20 cellular contexts compared by ENCODE assay signal in the genomic region with DNA sequence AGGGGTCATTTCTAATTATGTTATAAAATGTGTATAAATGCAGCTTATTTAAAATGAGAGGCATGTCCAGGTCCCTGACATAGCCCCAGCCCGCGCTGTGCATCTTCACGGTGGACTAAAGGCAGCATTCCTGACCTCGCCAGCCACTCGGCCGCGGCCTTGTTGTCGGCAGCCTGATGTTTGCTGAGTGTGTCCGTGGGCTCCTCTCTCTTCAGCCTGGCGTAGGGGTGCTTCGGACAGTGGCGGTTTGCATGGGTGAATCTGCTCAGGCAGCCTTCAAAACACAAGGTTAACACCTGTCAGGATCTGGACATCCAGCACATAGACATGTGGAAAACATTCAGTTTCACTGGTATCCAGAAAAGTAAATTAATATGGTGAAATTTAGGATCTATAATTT. TPM values are rescaled to one million over a fixed set of nuclear protein-coding genes. Genes with fewer than 3 reads are reported as not detected.
DNase-seq lines count a peak whose midpoint lies in the region; FAIRE-seq and TF ChIP-seq lines count a peak whose summit lies in the region.
"Had no signal": no experiment of that assay in that cellular context is flagged by ENCODE, and none has a peak within 500 bp of the region (broad histone marks: within the 10 kb centered on the region; RNA-seq: fewer than 3 reads in every experiment).

No MANE protein-coding gene starts in this region.

- DNase-seq in H9 (no peak), Peyer's patch (no peak), hepatocyte (ENCODE audit: low spot score) (no peak), small intestine (no peak), NCI-H82 (lab: John Stamatoyannopoulos, UW) (no peak), SJCRH30 (no peak), NOMO-1 treated with DMSO at 0.1 percent for 48 hours (lab: John Stamatoyannopoulos, UW; ENCODE audit: unreplicated experiment) (no peak)
- DNase-seq: ACHN; C1 segment of cervical spinal cord; DMS79 treated with DMSO at 0.1 percent for 48 hours; HFFc6; NCI-H1092 treated with DMSO at 0.1 percent for 48 hours; NCI-H146; NCI-H2029 treated with DMSO at 0.1 percent for 48 hours; NCI-H446 treated with DMSO at 0.1 percent for 48 hours; NCI-H69; NK-92 treated with Interleukin-12 subunit alpha and Interleukin-12 subunit beta, amount 100 ng/mL, for 24 hours; Right ventricle myocardium superior; SK-N-SH had no signal

- no peak for TF ChIP-seq POLR2A in Peyer's patch (IDR thresholded peaks at IDR 0.05)

- no peak overlapping the region for H3K56ac ChIP-seq in H9 (ENCODE audit: insufficient read length, low read depth, low read length)

- WGBS in H9 (ENCODE audit: extremely low coverage, insufficient read length, low lambda C conversion rate), result no CpG with 5 or more reads among the region's 12 CpGs
- WGBS in hepatocyte (ENCODE audit: low lambda C conversion rate, missing lambda C conversion rate), result 97% methylated on average over 12 of the region's 12 CpGs
- 95 to 96% (median 95%) methylated on average over 12 of the region's 12 CpGs for WGBS in small intestine, 3 donors

- H4K5ac ChIP-seq in H9 (ENCODE audit: insufficient read length, low read depth, low read length), result no peak overlapping the region

- H3T11ph ChIP-seq in H9 (ENCODE audit: low read length), result no peak overlapping the region

- H3K9me2 ChIP-seq in hepatocyte (replicated peaks; ENCODE audit: insufficient read depth), result no peaks in the 10 kb centered on the region
- H3K9me2 ChIP-seq: SK-N-SH had no signal

- H3K23me2 ChIP-seq in H9 (ENCODE audit: insufficient read length, low read depth, low read length, poor library complexity, severe bottlenecking), result peaks cover 6% of the 10 kb centered on the region

- H3K4me1 ChIP-seq in H9 (ENCODE audit: insufficient read depth, low read length) (peaks cover 6% of the 10 kb centered on the region), Peyer's patch (peaks cover 0 to 5% (median 0%) of the 10 kb centered on the region in 4 donors), hepatocyte (ENCODE audit: insufficient read depth) (peaks cover 7% of the 10 kb centered on the region), small intestine (ENCODE audit: control insufficient read depth in 2 of 2, insufficient read depth in 1 of 2, low read depth in 1 of 2, low read length in 1 of 2) (peaks cover 0 to 3% of the 10 kb centered on the region in 2 donors), SJCRH30 (no peaks in the 10 kb centered on the region)

- H2AK5ac ChIP-seq in H9 (ENCODE audit: insufficient read length, low read length), result no peak overlapping the region

- no peak overlapping the region for H3K14ac ChIP-seq in H9 (ENCODE audit: insufficient read depth, low read length)

- no peaks in the 10 kb centered on the region for H3K27me3 ChIP-seq in H9 (ENCODE audit: insufficient read depth, low read length)
- no peaks in the 10 kb centered on the region for H3K27me3 ChIP-seq in Peyer's patch
- no peaks in the 10 kb centered on the region for H3K27me3 ChIP-seq in hepatocyte
- H3K27me3 ChIP-seq in small intestine (ENCODE audit: control insufficient read depth in 2 of 2, insufficient read depth in 2 of 2, low read length in 2 of 2), result no peaks in the 10 kb centered on the region
- no peaks in the 10 kb centered on the region for H3K27me3 ChIP-seq in SJCRH30

- H3K4me3 Mint-ChIP-seq in H9, result no peak overlapping the region
- H3K4me3 Mint-ChIP-seq: HFFc6 had no signal

- H2AFZ ChIP-seq in H9 (ENCODE audit: low read length) (no peak overlapping the region), hepatocyte (no peak overlapping the region)

- H3K4me1 Mint-ChIP-seq in H9, result peaks cover 13 to 23% of the 10 kb centered on the region in 2 experiments

- no peak for FAIRE-seq in small intestine (lab: Jason Lieb, UNC)
- FAIRE-seq: H54 had no signal

- no peak overlapping the region for H4K91ac ChIP-seq in H9 (ENCODE audit: insufficient read length, low read depth, low read length)

- no peak overlapping the region for H3K27ac ChIP-seq in H9 (ENCODE audit: insufficient read length, low read depth, low read length)
- H3K27ac ChIP-seq in Peyer's patch, result peak overlapping the region in 3 of 4 donors; percentile 60 to 81 (median 78)
- peak overlapping the region; percentile 96 for H3K27ac ChIP-seq in hepatocyte
- peak overlapping the region; percentile 18 to 60 for H3K27ac ChIP-seq in small intestine (ENCODE audit: low read depth in 1 of 2, low read length in 1 of 2)
- no peak overlapping the region for H3K27ac ChIP-seq in SJCRH30

- no peak overlapping the region for H3K18ac ChIP-seq in H9 (ENCODE audit: insufficient read length, low read depth, low read length)

- H3K9me3 ChIP-seq in H9 (ENCODE audit: control insufficient read depth, low read depth, low read length) (no peaks in the 10 kb centered on the region), Peyer's patch (no peaks in the 10 kb centered on the region), hepatocyte (ENCODE audit: low read depth) (no peaks in the 10 kb centered on the region), small intestine (ENCODE audit: control insufficient read depth, low read depth) (no peaks in the 10 kb centered on the region), SJCRH30 (replicated peaks) (no peaks in the 10 kb centered on the region)
- H3K9me3 ChIP-seq: SK-N-SH had no signal

- no peak overlapping the region for H2BK120ac ChIP-seq in H9 (ENCODE audit: low read depth, low read length, poor library complexity, severe bottlenecking)

- no peak overlapping the region for H3K4ac ChIP-seq in H9 (ENCODE audit: low read depth, low read length)

- no peaks in the 10 kb centered on the region for H3K9me3 Mint-ChIP-seq in H9
- H3K9me3 Mint-ChIP-seq: HFFc6 had no signal

- H3K27ac Mint-ChIP-seq in H9, result peak overlapping the region in 1 of 3 experiments; percentile 8; a peak in 2 of 7 replicates
- H3K27ac Mint-ChIP-seq: HFFc6 had no signal

- no peak overlapping the region for H3K9ac ChIP-seq in H9 (ENCODE audit: extremely low read depth, insufficient read length, low read length)

- peak overlapping the region; percentile 33 for H2BK20ac ChIP-seq in H9 (ENCODE audit: low read depth, low read length, poor library complexity, severe bottlenecking)

- no peak overlapping the region for H2BK5ac ChIP-seq in H9 (ENCODE audit: insufficient read length, low read length)

- no peaks in the 10 kb centered on the region for H3K27me3 Mint-ChIP-seq in H9 (ENCODE audit: low read depth)

- H3K79me2 ChIP-seq in H9 (ENCODE audit: insufficient read depth, low read length) (no peaks in the 10 kb centered on the region), hepatocyte (no peaks in the 10 kb centered on the region)

- H3K23ac ChIP-seq in H9 (ENCODE audit: insufficient read length, low read depth, low read length), result no peak overlapping the region

- no peak overlapping the region for H2BK15ac ChIP-seq in H9 (ENCODE audit: low read depth, low read length)

- no peak overlapping the region for H4K8ac ChIP-seq in H9 (replicated peaks; ENCODE audit: insufficient read length, low read depth, low read length)

- no peak overlapping the region for H3K4me3 ChIP-seq in Peyer's patch
- no peak overlapping the region for H3K4me3 ChIP-seq in hepatocyte
- no peak overlapping the region for H3K4me3 ChIP-seq in small intestine (ENCODE audit: low read depth in 1 of 2, low read length in 2 of 2)
- H3K4me3 ChIP-seq in SJCRH30, result no peak overlapping the region

- H3K36me3 ChIP-seq in Peyer's patch (no peaks in the 10 kb centered on the region), hepatocyte (replicated peaks; ENCODE audit: insufficient read depth, low read depth) (no peaks in the 10 kb centered on the region), small intestine (ENCODE audit: control insufficient read depth in 2 of 2, insufficient read depth in 2 of 2, low read length in 2 of 2) (peaks cover 2% of the 10 kb centered on the region in 2 donors), SJCRH30 (peaks cover 67% of the 10 kb centered on the region)

- H3K4me2 ChIP-seq in H9 (ENCODE audit: insufficient read depth, insufficient read length, low read length), result no peak overlapping the region
- no peak overlapping the region for H3K4me2 ChIP-seq in hepatocyte
- H3K4me2 ChIP-seq: SK-N-SH had no signal

- H4K20me1 ChIP-seq in H9 (ENCODE audit: control insufficient read depth, insufficient read depth, insufficient read length) (no peaks in the 10 kb centered on the region), hepatocyte (ENCODE audit: insufficient read depth, poor library complexity, severe bottlenecking) (no peaks in the 10 kb centered on the region)

- peaks cover 21 to 57% (median 50%) of the 10 kb centered on the region in 3 experiments for H3K36me3 Mint-ChIP-seq in H9 (ENCODE audit: insufficient read depth in 1 of 3, low read depth in 3 of 3)

- no peaks in the 10 kb centered on the region for H3K79me1 ChIP-seq in H9 (ENCODE audit: insufficient read depth, low read depth, low read length, poor library complexity, severe bottlenecking)

- H2BK12ac ChIP-seq in H9 (ENCODE audit: insufficient read length, low read depth, low read length), result no peak overlapping the region

- no peak for TF ChIP-seq CTCF in H9 (conservative IDR thresholded peaks at IDR 0.05)
- TF ChIP-seq CTCF in Peyer's patch (IDR thresholded peaks at IDR 0.05), result no peak
- no peak for TF ChIP-seq CTCF in hepatocyte (IDR thresholded peaks at IDR 0.05; ENCODE audit: poor library complexity)

RNA-seq across cellular contexts. Expression of a gene that starts 8.8 kb away (rescaled TPM):
- total RNA-seq in H9 (2021) (17.9 and 19.0 TPM in 2 replicates), Peyer's patch (100 to 1,000 TPM in 1 of 4 donors, 10 to 100 TPM in 3; 38.8 to 140 (median 84.9) TPM), hepatocyte (77.7 and 89.7 TPM in 2 replicates)
- polyA plus RNA-seq in hepatocyte (68.0 and 87.5 TPM in 2 replicates), small intestine (10 to 100 TPM; 57.2 to 92.7 (median 79.4) TPM)
- total RNA-seq in SJCRH30 (2014; rRNA removed; shearing (Covaris generic)), result 0.20 TPM in 2 replicates

RNA-seq across cellular contexts. Expression of a gene that starts 25.9 kb away (rescaled TPM):
- total RNA-seq in H9 (2021), result 9.3 and 10.1 TPM in 2 replicates
- total RNA-seq in Peyer's patch, result 1 to 10 TPM; 1.5 to 7.4 (median 3.4) TPM
- 3.3 and 3.6 TPM in 2 replicates for total RNA-seq in hepatocyte
- polyA plus RNA-seq in hepatocyte, result 0.98 and 2.2 TPM in 2 replicates
- 1 to 10 TPM in 2 of 3 donors, under 1 TPM in 1; 0.54 to 4.6 (median 1.3) TPM for polyA plus RNA-seq in small intestine
- total RNA-seq in SJCRH30 (2014; rRNA removed; shearing (Covaris generic)), result 31.4 and 35.5 TPM in 2 replicates

RNA-seq across cellular contexts. Expression of a gene that starts 57.7 kb away (rescaled TPM):
- total RNA-seq in H9 (2021), result 6.8 and 7.5 TPM in 2 replicates
- 10 to 100 TPM in 1 of 4 donors, 1 to 10 TPM in 3; 3.2 to 19.8 (median 5.1) TPM for total RNA-seq in Peyer's patch
- 12.9 and 13.1 TPM in 2 replicates for total RNA-seq in hepatocyte
- polyA plus RNA-seq in hepatocyte, result 18.0 and 24.8 TPM in 2 replicates
- 1 to 10 TPM; 1.1 to 7.9 (median 4.1) TPM for polyA plus RNA-seq in small intestine
- 14.8 and 15.2 TPM in 2 replicates for total RNA-seq in SJCRH30 (2014; rRNA removed; shearing (Covaris generic))

Comparison
In these comparisons a context has a peak if more than half of its experiments do, and no peak if none do; other contexts are left out.
1. H3K27ac ChIP-seq: peak in Peyer's patch (3 of 4), hepatocyte (single experiment) and small intestine (2 of 2); none in H9 (single experiment) and SJCRH30 (single experiment).
2. RNA of a gene that starts 8.8 kb away (total RNA-seq): 38.8 to 140 TPM in Peyer's patch, 77.7 to 89.7 TPM in hepatocyte and 17.9 to 19.0 TPM in H9; 0.20 TPM in SJCRH30; every median in the first group is over 10 times any median in the second.